Comparison of ENCODE assay signal across 17 cellular contexts in the genomic region with DNA sequence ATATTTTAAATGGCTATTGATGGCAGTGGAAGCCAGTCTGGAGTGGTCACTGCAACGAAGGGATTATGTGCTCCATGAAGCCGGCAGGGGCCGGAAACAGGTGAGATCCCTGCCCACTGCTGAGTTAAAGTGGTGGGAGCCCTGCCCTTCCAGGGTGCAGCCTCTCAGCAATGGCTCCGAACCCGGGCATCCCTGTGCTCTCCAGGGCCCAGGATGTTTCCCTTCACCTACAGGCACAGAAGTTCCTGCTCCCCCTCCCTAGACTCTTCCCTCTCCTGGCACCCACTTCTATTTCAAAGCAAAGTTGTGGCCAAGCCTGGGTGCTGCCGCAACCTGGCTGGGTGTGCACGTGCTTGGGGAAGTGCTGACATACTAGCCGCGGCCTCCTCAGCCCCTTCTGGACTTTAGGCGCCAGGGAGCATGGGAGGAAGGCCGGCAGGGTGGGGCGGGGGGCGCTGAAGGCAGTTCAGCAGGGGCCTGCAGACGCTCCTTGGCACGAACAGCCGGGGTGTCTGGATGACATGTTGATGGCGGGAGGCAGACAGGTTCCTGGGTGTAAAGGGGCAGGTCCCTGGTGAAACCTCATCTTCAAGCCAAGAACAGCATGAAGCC.
DNase-seq lines count a peak whose midpoint lies in the region; ATAC-seq and TF ChIP-seq lines count a peak whose summit lies in the region.
"Had no signal": no experiment of that assay in that cellular context is flagged by ENCODE, and none has a peak within 500 bp of the region (broad histone marks: within the 10 kb centered on the region; RNA-seq: fewer than 3 reads in every experiment).

No MANE protein-coding gene starts in this region.

- intact Hi-C loops in Right ventricle myocardium inferior (cut with DNase I): no loop called here
- intact Hi-C loops in posterior vena cava (cut with DNase I): no loop called here

- no peak for ATAC-seq in Right ventricle myocardium inferior
- ATAC-seq: HepG2 had no signal

- no peak for TF ChIP-seq CTCF in right atrium auricular region (IDR thresholded peaks at IDR 0.05)
- TF ChIP-seq CTCF in endothelial cell (IDR thresholded peaks at IDR 0.05; ENCODE audit: unreplicated experiment): no peak

- H3K9me3 ChIP-seq in right atrium auricular region: peaks cover 0 to 7% of the 10 kb centered on the region in 2 donors
- H3K9me3 ChIP-seq: HAP-1 had no signal

- H3K36me3 ChIP-seq in right atrium auricular region: no peaks in the 10 kb centered on the region
- H3K36me3 ChIP-seq: BLaER1 treated with 17β-estradiol and CSF1 and Interleukin-3, amounts not matched to agents 10 nM and 100 nM; HAP-1 had no signal

- no peak overlapping the region for H3K27ac Mint-ChIP-seq in endothelial cell (ENCODE audit: unreplicated experiment)
- H3K27ac Mint-ChIP-seq: B cell; CD4-positive, CD25-positive, alpha-beta regulatory T cell; CD8-positive, alpha-beta memory T cell had no signal

- H3K4me3 Mint-ChIP-seq in endothelial cell (ENCODE audit: unreplicated experiment): peak overlapping the region; percentile 4
- H3K4me3 Mint-ChIP-seq: B cell; CD4-positive, CD25-positive, alpha-beta regulatory T cell; CD8-positive, alpha-beta memory T cell had no signal

- H3K4me3 ChIP-seq in right atrium auricular region: no peak overlapping the region
- H3K4me3 ChIP-seq: BLaER1 treated with 17β-estradiol and CSF1 and Interleukin-3, amounts not matched to agents 10 nM and 100 nM; GM23248; HAP-1 had no signal

- H3K27me3 ChIP-seq in right atrium auricular region: no peaks in the 10 kb centered on the region
- H3K27me3 ChIP-seq: BLaER1 treated with 17β-estradiol and CSF1 and Interleukin-3, amounts not matched to agents 10 nM and 100 nM had no signal

- peaks cover 4% of the 10 kb centered on the region for H3K36me3 Mint-ChIP-seq in endothelial cell (ENCODE audit: low read depth, unreplicated experiment)
- H3K36me3 Mint-ChIP-seq: CD4-positive, CD25-positive, alpha-beta regulatory T cell; CD8-positive, alpha-beta memory T cell had no signal

- no peaks in the 10 kb centered on the region for H3K4me1 Mint-ChIP-seq in endothelial cell (ENCODE audit: unreplicated experiment)
- H3K4me1 Mint-ChIP-seq: B cell; CD4-positive, CD25-positive, alpha-beta regulatory T cell; CD8-positive, alpha-beta memory T cell had no signal

- H3K9me3 Mint-ChIP-seq in endothelial cell (ENCODE audit: unreplicated experiment): peaks cover 4% of the 10 kb centered on the region

- no peaks in the 10 kb centered on the region for H3K27me3 Mint-ChIP-seq in endothelial cell (ENCODE audit: unreplicated experiment)
- H3K27me3 Mint-ChIP-seq: B cell; CD4-positive, CD25-positive, alpha-beta regulatory T cell had no signal

- H3K27ac ChIP-seq in right atrium auricular region: no peak overlapping the region
- H3K27ac ChIP-seq: BLaER1 treated with 17β-estradiol and CSF1 and Interleukin-3, amounts not matched to agents 10 nM and 100 nM; GM23248 had no signal

- H3K4me1 ChIP-seq in right atrium auricular region: no peaks in the 10 kb centered on the region
- H3K4me1 ChIP-seq: HAP-1 had no signal

- peak; percentile 53 for DNase-seq in Right ventricle myocardium inferior (ENCODE audit: missing footprints)
- DNase-seq in right atrium auricular region (ENCODE audit: low spot score): no peak
- no peak for DNase-seq in endothelial cell (ENCODE audit: low spot score)
- DNase-seq in posterior vena cava (ENCODE audit: low spot score): peak; percentile 73
- DNase-seq in NCI-H2107 treated with DMSO at 0.1 percent for 48 hours (lab: John Stamatoyannopoulos, UW; ENCODE audit: unreplicated experiment): no peak
- no peak for DNase-seq in GF-D8 (lab: John Stamatoyannopoulos, UW)
- DNase-seq: CD4-positive, CD25-positive, alpha-beta regulatory T cell; COR-L47; DMS 273 treated with DMSO at 0.1 percent for 48 hours; DND-41; EL; GM23248 had no signal

Comparison
In these comparisons a context has a peak if more than half of its experiments do, and no peak if none do; other contexts are left out.
1. DNase-seq: peak in Right ventricle myocardium inferior (single experiment) and posterior vena cava (single experiment); none in right atrium auricular region (single experiment), endothelial cell (single experiment), NCI-H2107 treated with DMSO at 0.1 percent for 48 hours (single experiment) and GF-D8 (single experiment).